Comparison of ENCODE assay signal across 17 cellular contexts in genomic region chr10:17663450-17663849, GRCh38. TPM values are rescaled to one million over a fixed set of nuclear protein-coding genes. Genes with fewer than 3 reads are reported as not detected.
DNase-seq lines count a peak whose midpoint lies in the region; ATAC-seq, FAIRE-seq and TF ChIP-seq lines count a peak whose summit lies in the region.
"Had no signal": no experiment of that assay in that cellular context is flagged by ENCODE, and none has a peak within 500 bp of the region (broad histone marks: within the 10 kb centered on the region; RNA-seq: fewer than 3 reads in every experiment).

No MANE protein-coding gene starts in this region.

- H3K4me1 Mint-ChIP-seq in CD4-positive, alpha-beta memory T cell = peaks cover 39 to 50% (median 40%) of the 10 kb centered on the region in 4 donors
- peaks cover 52% of the 10 kb centered on the region for H3K4me1 Mint-ChIP-seq in activated naive CD8-positive, alpha-beta T cell treated with anti-CD3 and anti-CD28 coated beads, Interleukin-2, amount 50 U/mL, for 24 hours
- H3K4me1 Mint-ChIP-seq in naive thymus-derived CD8-positive, alpha-beta T cell = peaks cover 27 to 57% (median 49%) of the 10 kb centered on the region in 4 donors

- FAIRE-seq in D721Med (lab: Jason Lieb, UNC) = peak; percentile 29
- FAIRE-seq: GM12891 had no signal

- CTCF ChIA-PET in CD4-positive, alpha-beta memory T cell (lab: Charles Lee; ENCODE audit: partially characterized antibody) = no interaction called here

- no peaks in the 10 kb centered on the region for H3K27me3 ChIP-seq in CD4-positive, alpha-beta memory T cell (ENCODE audit: insufficient read depth, low read length)
- H3K27me3 ChIP-seq: BLaER1 treated with 17β-estradiol and CSF1 and Interleukin-3, amounts not matched to agents 10 nM and 100 nM had no signal

- H3K27ac Mint-ChIP-seq in CD4-positive, alpha-beta memory T cell = peak overlapping the region in 6 of 7 donors; percentile 40 to 92 (median 76)
- peak overlapping the region; percentile 14 for H3K27ac Mint-ChIP-seq in activated naive CD8-positive, alpha-beta T cell treated with anti-CD3 and anti-CD28 coated beads, Interleukin-2, amount 50 U/mL, for 24 hours
- peak overlapping the region in 6 of 10 donors; percentile 28 to 83 (median 49) for H3K27ac Mint-ChIP-seq in naive thymus-derived CD8-positive, alpha-beta T cell

- intact Hi-C loops in CD4-positive, alpha-beta memory T cell (cut with micrococcal nuclease) = no loop called here
- intact Hi-C loops in sciatic nerve (cut with DNase I) = no loop called here

- H3K36me3 Mint-ChIP-seq in CD4-positive, alpha-beta memory T cell = peaks cover 29 to 38% of the 10 kb centered on the region in 2 donors
- peaks cover 31% of the 10 kb centered on the region for H3K36me3 Mint-ChIP-seq in activated naive CD8-positive, alpha-beta T cell treated with anti-CD3 and anti-CD28 coated beads, Interleukin-2, amount 50 U/mL, for 24 hours (ENCODE audit: low read depth)
- peaks cover 0 to 41% (median 13%) of the 10 kb centered on the region in 3 donors for H3K36me3 Mint-ChIP-seq in naive thymus-derived CD8-positive, alpha-beta T cell

- no peaks in the 10 kb centered on the region for H3K9me3 ChIP-seq in CD4-positive, alpha-beta memory T cell (ENCODE audit: control insufficient read depth in 1 of 2, low read length in 2 of 2)

- TF ChIP-seq CTCF in D721Med (IDR thresholded peaks at IDR 0.05; ENCODE audit: insufficient read depth, missing control alignments) = no peak

- no peaks in the 10 kb centered on the region for H3K27me3 Mint-ChIP-seq in CD4-positive, alpha-beta memory T cell
- no peaks in the 10 kb centered on the region for H3K27me3 Mint-ChIP-seq in activated naive CD8-positive, alpha-beta T cell treated with anti-CD3 and anti-CD28 coated beads, Interleukin-2, amount 50 U/mL, for 24 hours
- H3K27me3 Mint-ChIP-seq in naive thymus-derived CD8-positive, alpha-beta T cell = no peaks in the 10 kb centered on the region

- no peak for DNase-seq in CD4-positive, alpha-beta memory T cell
- no peak for DNase-seq in D721Med (ENCODE audit: insufficient read length, low spot score)
- DNase-seq in activated naive CD8-positive, alpha-beta T cell treated with anti-CD3 and anti-CD28 coated beads, Interleukin-2, amount 50 U/mL, for 24 hours = no peak
- no peak for DNase-seq in naive thymus-derived CD8-positive, alpha-beta T cell
- no peak for DNase-seq in sciatic nerve (ENCODE audit: low spot score)
- no peak for DNase-seq in stimulated activated naive CD4-positive, alpha-beta T cell treated with Interleukin-2 at 50 U/mL for 16 hours (lab: John Stamatoyannopoulos, UW)
- DNase-seq in kidney tubule cell (ENCODE audit: low spot score) = no peak
- DNase-seq: Calu3, DMS79, HCEC 1CT, MV-4-11, NCI-H1417 treated with DMSO at 0.1 percent for 48 hours, NCI-H2029 treated with DMSO at 0.1 percent for 48 hours, NCI-H510A treated with DMSO at 0.1 percent for 48 hours, SIG-M5 had no signal

- peaks cover 10% of the 10 kb centered on the region for H3K36me3 ChIP-seq in CD4-positive, alpha-beta memory T cell (ENCODE audit: insufficient read depth, low read length)

- no peak for ATAC-seq in activated naive CD8-positive, alpha-beta T cell treated with anti-CD3 and anti-CD28 coated beads, Interleukin-2, amount 50 U/mL, for 24 hours
- ATAC-seq in naive thymus-derived CD8-positive, alpha-beta T cell = no peak
- ATAC-seq in sciatic nerve = no peak

- POLR2A ChIA-PET in CD4-positive, alpha-beta memory T cell (lab: Charles Lee; ENCODE audit: partially characterized antibody) = interaction anchor here (1.1 to 2.4 kb wide), 4 partner anchors 7 to 19 kb away, joined by 3 to 18 read pairs (median 6); partner anchors contain the start of gene STAM
- POLR2A ChIA-PET in naive thymus-derived CD8-positive, alpha-beta T cell (lab: Charles Lee) = no interaction called here

- H3K9me3 Mint-ChIP-seq in CD4-positive, alpha-beta memory T cell = no peaks in the 10 kb centered on the region
- H3K9me3 Mint-ChIP-seq in activated naive CD8-positive, alpha-beta T cell treated with anti-CD3 and anti-CD28 coated beads, Interleukin-2, amount 50 U/mL, for 24 hours = no peaks in the 10 kb centered on the region
- no peaks in the 10 kb centered on the region for H3K9me3 Mint-ChIP-seq in naive thymus-derived CD8-positive, alpha-beta T cell

- H3K4me1 ChIP-seq in CD4-positive, alpha-beta memory T cell (ENCODE audit: insufficient read depth, low read length) = peaks cover 54% of the 10 kb centered on the region

- H3K27ac ChIP-seq in CD4-positive, alpha-beta memory T cell (ENCODE audit: low read depth, low read length) = no peak overlapping the region
- H3K27ac ChIP-seq: BLaER1 treated with 17β-estradiol and CSF1 and Interleukin-3, amounts not matched to agents 10 nM and 100 nM had no signal

- no peak overlapping the region for H3K4me3 ChIP-seq in CD4-positive, alpha-beta memory T cell (ENCODE audit: low read length in 2 of 2)
- H3K4me3 ChIP-seq: BLaER1 treated with 17β-estradiol and CSF1 and Interleukin-3, amounts not matched to agents 10 nM and 100 nM had no signal

- H3K4me3 Mint-ChIP-seq in CD4-positive, alpha-beta memory T cell = peak overlapping the region in 6 of 8 donors; percentile 7 to 71 (median 39)
- H3K4me3 Mint-ChIP-seq in activated naive CD8-positive, alpha-beta T cell treated with anti-CD3 and anti-CD28 coated beads, Interleukin-2, amount 50 U/mL, for 24 hours = no peak overlapping the region
- peak overlapping the region in 7 of 10 donors; percentile 13 to 57 (median 41) for H3K4me3 Mint-ChIP-seq in naive thymus-derived CD8-positive, alpha-beta T cell

RNA-seq across cellular contexts. Expression of gene STAM, which starts 19.5 kb away (rescaled TPM):
- 10 to 100 TPM; 31.7 to 34.0 TPM for total RNA-seq in CD4-positive, alpha-beta memory T cell
- 10 to 100 TPM; 11.3 to 13.8 TPM for polyA plus RNA-seq in CD4-positive, alpha-beta memory T cell
- 10 to 100 TPM; 19.5 to 23.8 TPM for total RNA-seq in naive thymus-derived CD8-positive, alpha-beta T cell
- 1 to 10 TPM; 5.9 to 8.3 (median 7.4) TPM for polyA plus RNA-seq in naive thymus-derived CD8-positive, alpha-beta T cell
- 25.1 TPM for total RNA-seq in sciatic nerve

RNA-seq across cellular contexts. Expression of gene HACD1, which starts 46.3 kb away (rescaled TPM):
- total RNA-seq in CD4-positive, alpha-beta memory T cell = 1 to 10 TPM; 1.7 to 3.4 TPM
- polyA plus RNA-seq in CD4-positive, alpha-beta memory T cell = 1 to 10 TPM; 1.4 to 3.1 TPM
- 1 to 10 TPM in 1 of 2 experiments, under 1 TPM in 1; 0.63 to 1.4 TPM for total RNA-seq in naive thymus-derived CD8-positive, alpha-beta T cell
- under 1 TPM; 0.17 to 0.53 (median 0.26) TPM for polyA plus RNA-seq in naive thymus-derived CD8-positive, alpha-beta T cell
- 3.0 TPM for total RNA-seq in sciatic nerve

Comparison
In these comparisons a context has a peak if more than half of its experiments do, and no peak if none do; other contexts are left out.
1. H3K27ac Mint-ChIP-seq: peak in every context shown above with its lines; median percentile 76 in CD4-positive, alpha-beta memory T cell; 49 in naive thymus-derived CD8-positive, alpha-beta T cell; 14 in activated naive CD8-positive, alpha-beta T cell treated with anti-CD3 and anti-CD28 coated beads, Interleukin-2, amount 50 U/mL, for 24 hours.